ENCODE assay signal across 12 cellular contexts in genomic region chr2:178271629-178272333, GRCh38.
DNase-seq lines count a peak whose midpoint lies in the region; ATAC-seq and TF ChIP-seq lines count a peak whose summit lies in the region.
"Had no signal": no experiment of that assay in that cellular context is flagged by ENCODE, and none has a peak within 500 bp of the region (broad histone marks: within the 10 kb centered on the region; RNA-seq: fewer than 3 reads in every experiment).

No MANE protein-coding gene starts in this region.

- no peak for TF ChIP-seq POLR2A in upper lobe of left lung (IDR thresholded peaks at IDR 0.05)

- no peak for TF ChIP-seq EP300 in upper lobe of left lung (IDR thresholded peaks at IDR 0.05)

- no peaks in the 10 kb centered on the region for H3K4me1 Mint-ChIP-seq in stimulated activated naive B cell treated with anti-CD40 and anti-IgM and Interleukin-4, amounts not matched to agents 10 μg/mL and 1 μg/mL and 100 μg/mL, for 72 hours

- H3K9me3 Mint-ChIP-seq in stimulated activated naive B cell treated with anti-CD40 and anti-IgM and Interleukin-4, amounts not matched to agents 10 μg/mL and 1 μg/mL and 100 μg/mL, for 72 hours: no peaks in the 10 kb centered on the region
- H3K9me3 Mint-ChIP-seq: activated T-cell treated with anti-CD3 and anti-CD28 coated beads, Interleukin-2, amount 50 U/mL, for 72 hours; H9 had no signal

- no peak overlapping the region for H3K4me3 Mint-ChIP-seq in stimulated activated naive B cell treated with anti-CD40 and anti-IgM and Interleukin-4, amounts not matched to agents 10 μg/mL and 1 μg/mL and 100 μg/mL, for 72 hours
- H3K4me3 Mint-ChIP-seq: activated T-cell treated with anti-CD3 and anti-CD28 coated beads, Interleukin-2, amount 50 U/mL, for 72 hours; H9 had no signal

- H3K27me3 ChIP-seq in lung (ENCODE audit: control insufficient read depth, insufficient read depth) (no peaks in the 10 kb centered on the region), upper lobe of left lung (no peaks in the 10 kb centered on the region)

- no peak overlapping the region for H3K27ac Mint-ChIP-seq in stimulated activated naive B cell treated with anti-CD40 and anti-IgM and Interleukin-4, amounts not matched to agents 10 μg/mL and 1 μg/mL and 100 μg/mL, for 72 hours
- H3K27ac Mint-ChIP-seq: activated T-cell treated with anti-CD3 and anti-CD28 coated beads, Interleukin-2, amount 50 U/mL, for 72 hours; H9 had no signal

- no peak for ATAC-seq in lung (ENCODE audit: insufficient read depth, low FRiP score)
- peak; percentile 65 to 88 for ATAC-seq in upper lobe of left lung (ENCODE audit: low FRiP score in 2 of 2)
- ATAC-seq in stimulated activated naive B cell treated with anti-CD40 and anti-IgM and Interleukin-4, amounts not matched to agents 10 μg/mL and 1 μg/mL and 100 μg/mL, for 72 hours (replicated peaks): no peak
- ATAC-seq: activated T-cell treated with anti-CD3 and anti-CD28 coated beads, Interleukin-2, amount 50 U/mL, for 72 hours had no signal

- 75 to 82% methylated on average over 3 of the region's 3 CpGs for WGBS in lung, 2 donors
- 67 to 77% methylated on average over 3 of the region's 3 CpGs for WGBS in upper lobe of left lung, 2 donors

- TF ChIP-seq CTCF in lung (IDR thresholded peaks at IDR 0.05; ENCODE audit: control extremely low read depth, extremely low read depth): no peak
- TF ChIP-seq CTCF in upper lobe of left lung (IDR thresholded peaks at IDR 0.05): no peak

- H3K36me3 Mint-ChIP-seq in stimulated activated naive B cell treated with anti-CD40 and anti-IgM and Interleukin-4, amounts not matched to agents 10 μg/mL and 1 μg/mL and 100 μg/mL, for 72 hours: no peaks in the 10 kb centered on the region

- H3K36me3 ChIP-seq in lung (ENCODE audit: control insufficient read depth in 2 of 2, insufficient read depth in 2 of 2, low read length in 2 of 2) (no peaks in the 10 kb centered on the region), upper lobe of left lung (no peaks in the 10 kb centered on the region)

- H3K27ac ChIP-seq in lung (ENCODE audit: low read depth in 1 of 2, low read length in 1 of 2) (peak overlapping the region in 1 of 2 donors; percentile 10), upper lobe of left lung (no peak overlapping the region)
- H3K27ac ChIP-seq: 22Rv1 had no signal

- no peak overlapping the region for H3K4me3 ChIP-seq in lung
- H3K4me3 ChIP-seq in upper lobe of left lung: no peak overlapping the region

- H3K9me3 ChIP-seq in lung (ENCODE audit: control insufficient read depth in 2 of 2, insufficient read depth in 1 of 2, low read length in 1 of 2) (no peaks in the 10 kb centered on the region), upper lobe of left lung (no peaks in the 10 kb centered on the region)

- peaks cover 0 to 4% of the 10 kb centered on the region in 2 donors for H3K27me3 Mint-ChIP-seq in stimulated activated naive B cell treated with anti-CD40 and anti-IgM and Interleukin-4, amounts not matched to agents 10 μg/mL and 1 μg/mL and 100 μg/mL, for 72 hours

- H3K4me1 ChIP-seq in lung (ENCODE audit: control insufficient read depth in 2 of 2, insufficient read depth in 2 of 2, low read length in 2 of 2) (peaks cover 0 to 12% of the 10 kb centered on the region in 2 donors), upper lobe of left lung (no peaks in the 10 kb centered on the region)

- DNase-seq in NCI-H2171 treated with DMSO at 0.1 percent for 48 hours (lab: John Stamatoyannopoulos, UW): peak; percentile 12
- no peak for DNase-seq in NCI-H2171 (lab: John Stamatoyannopoulos, UW)
- peak; percentile 83 for DNase-seq in fibroblast of gingiva (ENCODE audit: low read depth)
- peak; percentile 41 for DNase-seq in lung (ENCODE audit: low spot score)
- DNase-seq in upper lobe of left lung: peak in 1 of 2 donors; percentile 26
- DNase-seq in stimulated activated naive B cell treated with anti-CD40 and anti-IgM and Interleukin-4, amounts not matched to agents 10 μg/mL and 1 μg/mL and 100 μg/mL, for 72 hours: no peak
- DNase-seq in NCI-H2029 (lab: John Stamatoyannopoulos, UW): no peak
- DNase-seq in HuH-7.5 (ENCODE audit: low spot score): no peak
- DNase-seq: activated T-cell treated with anti-CD3 and anti-CD28 coated beads, Interleukin-2, amount 50 U/mL, for 72 hours; H9; OCI-M1 had no signal

Comparison
In these comparisons a context has a peak if more than half of its experiments do, and no peak if none do; other contexts are left out.
1. DNase-seq: peak in NCI-H2171 treated with DMSO at 0.1 percent for 48 hours (single experiment), fibroblast of gingiva (single experiment) and lung (single experiment); none in NCI-H2171 (single experiment), stimulated activated naive B cell treated with anti-CD40 and anti-IgM and Interleukin-4, amounts not matched to agents 10 μg/mL and 1 μg/mL and 100 μg/mL, for 72 hours (single experiment), NCI-H2029 (single experiment) and HuH-7.5 (single experiment).
2. ATAC-seq: peak in upper lobe of left lung (2 of 2); none in lung (single experiment) and stimulated activated naive B cell treated with anti-CD40 and anti-IgM and Interleukin-4, amounts not matched to agents 10 μg/mL and 1 μg/mL and 100 μg/mL, for 72 hours (0 of 2).